11 cellular contexts compared by ENCODE assay signal in the genomic region with DNA sequence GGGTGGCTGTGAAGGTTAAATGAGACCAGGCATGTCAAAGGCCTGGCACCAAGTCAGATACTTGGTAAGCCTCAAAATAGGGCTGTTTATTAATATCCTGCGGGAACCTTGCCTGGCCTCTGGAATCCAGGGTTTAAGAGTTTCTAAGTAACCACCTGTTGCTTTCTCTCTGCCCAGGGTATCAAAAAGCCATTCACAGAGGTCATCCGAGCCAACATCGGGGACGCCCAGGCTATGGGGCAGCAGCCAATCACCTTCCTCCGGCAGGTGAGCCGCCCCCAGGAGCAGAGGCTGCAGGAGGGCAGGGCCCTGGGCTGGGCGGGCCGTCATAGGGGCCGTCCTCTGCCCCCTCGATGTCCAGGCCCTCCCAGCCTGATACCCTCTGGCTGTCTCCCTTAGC.
"Had no signal": no experiment of that assay in that cellular context is flagged by ENCODE, and none has a peak within 500 bp of the region (broad histone marks: within the 10 kb centered on the region; RNA-seq: fewer than 3 reads in every experiment).

No MANE protein-coding gene starts in this region.

- H3K4me3 ChIP-seq: mucosa of descending colon, skin epidermis, upper lobe of right lung had no signal

- H3K27me3 Mint-ChIP-seq: activated naive CD4-positive, alpha-beta T cell treated with anti-CD3 and anti-CD28 coated beads, Interleukin-2, amount 50 U/mL, for 24 hours; central memory CD8-positive, alpha-beta T cell; natural killer cell treated with Interleukin-12 subunit alpha and Interleukin-12 subunit beta and Interleukin-15 and Interleukin-18, amount 100 ng/mL, for 72 hours had no signal

- H3K27ac ChIP-seq: upper lobe of right lung had no signal

- H3K9me3 ChIP-seq: mucosa of descending colon, upper lobe of right lung had no signal

- ATAC-seq: mucosa of descending colon, upper lobe of right lung had no signal

- H3K4me3 Mint-ChIP-seq: activated naive CD4-positive, alpha-beta T cell treated with anti-CD3 and anti-CD28 coated beads, Interleukin-2, amount 50 U/mL, for 24 hours; central memory CD8-positive, alpha-beta T cell; natural killer cell treated with Interleukin-12 subunit alpha and Interleukin-12 subunit beta and Interleukin-15 and Interleukin-18, amount 100 ng/mL, for 72 hours; T-helper 1 cell treated with Interleukin-12 subunit alpha and Interleukin-12 subunit beta and Interleukin-4 antibody, amounts not matched to agents 30 μg/mL and 1 μg/mL, for 36 hours had no signal

- DNase-seq: cortex of kidney; effector CD8-positive, alpha-beta T cell; left cardiac atrium; mucosa of descending colon; stimulated activated CD4-positive, alpha-beta T cell treated with anti-CD3 and anti-CD28 coated beads, Interleukin-4, amount 100 ng/mL, for 4 hours; upper lobe of right lung had no signal

- H3K4me1 Mint-ChIP-seq: activated naive CD4-positive, alpha-beta T cell treated with anti-CD3 and anti-CD28 coated beads, Interleukin-2, amount 50 U/mL, for 24 hours; central memory CD8-positive, alpha-beta T cell had no signal

- H3K36me3 Mint-ChIP-seq: activated naive CD4-positive, alpha-beta T cell treated with anti-CD3 and anti-CD28 coated beads, Interleukin-2, amount 50 U/mL, for 24 hours; natural killer cell treated with Interleukin-12 subunit alpha and Interleukin-12 subunit beta and Interleukin-15 and Interleukin-18, amount 100 ng/mL, for 72 hours had no signal

- H3K9me3 Mint-ChIP-seq: activated naive CD4-positive, alpha-beta T cell treated with anti-CD3 and anti-CD28 coated beads, Interleukin-2, amount 50 U/mL, for 24 hours; central memory CD8-positive, alpha-beta T cell; natural killer cell treated with Interleukin-12 subunit alpha and Interleukin-12 subunit beta and Interleukin-15 and Interleukin-18, amount 100 ng/mL, for 72 hours; T-helper 1 cell treated with Interleukin-12 subunit alpha and Interleukin-12 subunit beta and Interleukin-4 antibody, amounts not matched to agents 30 μg/mL and 1 μg/mL, for 36 hours had no signal

- H3K27ac Mint-ChIP-seq: activated naive CD4-positive, alpha-beta T cell treated with anti-CD3 and anti-CD28 coated beads, Interleukin-2, amount 50 U/mL, for 24 hours; natural killer cell treated with Interleukin-12 subunit alpha and Interleukin-12 subunit beta and Interleukin-15 and Interleukin-18, amount 100 ng/mL, for 72 hours; T-helper 1 cell treated with Interleukin-12 subunit alpha and Interleukin-12 subunit beta and Interleukin-4 antibody, amounts not matched to agents 30 μg/mL and 1 μg/mL, for 36 hours had no signal

- H3K27me3 ChIP-seq: upper lobe of right lung had no signal

- H3K36me3 ChIP-seq: upper lobe of right lung had no signal
